Comparison of ENCODE assay signal across 27 cellular contexts in genomic region chr20:33600414-33600813, GRCh38.
"Had no signal": no experiment of that assay in that cellular context is flagged by ENCODE, and none has a peak within 500 bp of the region (broad histone marks: within the 10 kb centered on the region; RNA-seq: fewer than 3 reads in every experiment).

No MANE protein-coding gene starts in this region.

- ATAC-seq: activated CD8-positive, alpha-beta T cell treated with anti-CD3 and anti-CD28 coated beads for 36 hours; activated naive CD8-positive, alpha-beta T cell treated with anti-CD3 and anti-CD28 coated beads, Interleukin-2, amount 50 U/mL, for 24 hours; activated T-cell treated with anti-CD3 and anti-CD28 coated beads, Interleukin-2, amount 50 U/mL, for 4 hours; activated T-helper 17 cell treated with anti-CD3 and anti-CD28 coated beads, Interleukin-2, amount 50 U/mL, for 72 hours; effector memory CD8-positive, alpha-beta T cell; esophagus mucosa; heart left ventricle; T-helper 17 cell; upper lobe of right lung had no signal

- H3K27me3 ChIP-seq: heart left ventricle, right atrium auricular region, suprapubic skin, tibial artery, upper lobe of right lung had no signal

- H3K27ac ChIP-seq: heart left ventricle, left ventricle myocardium inferior, parathyroid adenoma, right atrium auricular region, suprapubic skin, tibial artery, upper lobe of right lung had no signal

- DNase-seq: activated CD4-positive, alpha-beta T cell treated with anti-CD3 and anti-CD28 coated beads for 1 hour; activated CD4-positive, alpha-beta T cell treated with anti-CD3 and anti-CD28 coated beads, Interleukin-2, amount 50 U/mL, for 1 hour; activated CD8-positive, alpha-beta T cell treated with anti-CD3 and anti-CD28 coated beads for 36 hours; activated naive CD8-positive, alpha-beta T cell treated with anti-CD3 and anti-CD28 coated beads, Interleukin-2, amount 50 U/mL, for 24 hours; activated T-cell treated with anti-CD3 and anti-CD28 coated beads, Interleukin-2, amount 50 U/mL, for 4 hours; amygdala; caudate nucleus; cortex of kidney; effector memory CD8-positive, alpha-beta T cell; foreskin fibroblast; heart left ventricle; islet precursor cell; left ventricle myocardium inferior; occipital lobe; stimulated activated CD4-positive, alpha-beta T cell treated with anti-CD3 and anti-CD28 coated beads, Interleukin-15, amount 100 ng/mL, for 24 hours; stimulated activated CD4-positive, alpha-beta T cell treated with anti-CD3 and anti-CD28 coated beads, Interleukin-2, amount 100 ng/mL, for 24 hours; stimulated activated naive CD4-positive, alpha-beta T cell; T-helper 17 cell; T1000; tibial artery; upper lobe of right lung had no signal

- H3K9me3 Mint-ChIP-seq: activated CD8-positive, alpha-beta T cell treated with anti-CD3 and anti-CD28 coated beads for 36 hours; activated naive CD4-positive, alpha-beta T cell treated with anti-CD3 and anti-CD28 coated beads, Interleukin-2, amount 50 U/mL, for 24 hours; activated naive CD8-positive, alpha-beta T cell treated with anti-CD3 and anti-CD28 coated beads, Interleukin-2, amount 50 U/mL, for 24 hours; activated T-cell treated with anti-CD3 and anti-CD28 coated beads, Interleukin-2, amount 50 U/mL, for 4 hours; activated T-helper 17 cell treated with anti-CD3 and anti-CD28 coated beads, Interleukin-2, amount 50 U/mL, for 72 hours; effector memory CD8-positive, alpha-beta T cell had no signal

- H2AFZ ChIP-seq: parathyroid adenoma had no signal

- H3K27me3 Mint-ChIP-seq: activated CD8-positive, alpha-beta T cell treated with anti-CD3 and anti-CD28 coated beads for 36 hours; activated naive CD4-positive, alpha-beta T cell treated with anti-CD3 and anti-CD28 coated beads, Interleukin-2, amount 50 U/mL, for 24 hours; activated naive CD8-positive, alpha-beta T cell treated with anti-CD3 and anti-CD28 coated beads, Interleukin-2, amount 50 U/mL, for 24 hours; activated T-helper 17 cell treated with anti-CD3 and anti-CD28 coated beads, Interleukin-2, amount 50 U/mL, for 72 hours; effector memory CD8-positive, alpha-beta T cell; T-helper 17 cell had no signal

- H3K4me3 Mint-ChIP-seq: activated CD8-positive, alpha-beta T cell treated with anti-CD3 and anti-CD28 coated beads for 36 hours; activated naive CD4-positive, alpha-beta T cell treated with anti-CD3 and anti-CD28 coated beads, Interleukin-2, amount 50 U/mL, for 24 hours; activated naive CD8-positive, alpha-beta T cell treated with anti-CD3 and anti-CD28 coated beads, Interleukin-2, amount 50 U/mL, for 24 hours; activated T-cell treated with anti-CD3 and anti-CD28 coated beads, Interleukin-2, amount 50 U/mL, for 4 hours; activated T-helper 17 cell treated with anti-CD3 and anti-CD28 coated beads, Interleukin-2, amount 50 U/mL, for 72 hours; effector memory CD8-positive, alpha-beta T cell; T-helper 17 cell had no signal

- H3K27ac Mint-ChIP-seq: activated CD8-positive, alpha-beta T cell treated with anti-CD3 and anti-CD28 coated beads for 36 hours; activated naive CD4-positive, alpha-beta T cell treated with anti-CD3 and anti-CD28 coated beads, Interleukin-2, amount 50 U/mL, for 24 hours; activated naive CD8-positive, alpha-beta T cell treated with anti-CD3 and anti-CD28 coated beads, Interleukin-2, amount 50 U/mL, for 24 hours; activated T-helper 17 cell treated with anti-CD3 and anti-CD28 coated beads, Interleukin-2, amount 50 U/mL, for 72 hours had no signal

- H3K4me3 ChIP-seq: heart left ventricle, left ventricle myocardium inferior, right atrium auricular region, suprapubic skin, tibial artery, upper lobe of right lung had no signal

- H3K4me1 ChIP-seq: parathyroid adenoma, suprapubic skin, tibial artery, upper lobe of right lung had no signal
